In the genomic region with DNA sequence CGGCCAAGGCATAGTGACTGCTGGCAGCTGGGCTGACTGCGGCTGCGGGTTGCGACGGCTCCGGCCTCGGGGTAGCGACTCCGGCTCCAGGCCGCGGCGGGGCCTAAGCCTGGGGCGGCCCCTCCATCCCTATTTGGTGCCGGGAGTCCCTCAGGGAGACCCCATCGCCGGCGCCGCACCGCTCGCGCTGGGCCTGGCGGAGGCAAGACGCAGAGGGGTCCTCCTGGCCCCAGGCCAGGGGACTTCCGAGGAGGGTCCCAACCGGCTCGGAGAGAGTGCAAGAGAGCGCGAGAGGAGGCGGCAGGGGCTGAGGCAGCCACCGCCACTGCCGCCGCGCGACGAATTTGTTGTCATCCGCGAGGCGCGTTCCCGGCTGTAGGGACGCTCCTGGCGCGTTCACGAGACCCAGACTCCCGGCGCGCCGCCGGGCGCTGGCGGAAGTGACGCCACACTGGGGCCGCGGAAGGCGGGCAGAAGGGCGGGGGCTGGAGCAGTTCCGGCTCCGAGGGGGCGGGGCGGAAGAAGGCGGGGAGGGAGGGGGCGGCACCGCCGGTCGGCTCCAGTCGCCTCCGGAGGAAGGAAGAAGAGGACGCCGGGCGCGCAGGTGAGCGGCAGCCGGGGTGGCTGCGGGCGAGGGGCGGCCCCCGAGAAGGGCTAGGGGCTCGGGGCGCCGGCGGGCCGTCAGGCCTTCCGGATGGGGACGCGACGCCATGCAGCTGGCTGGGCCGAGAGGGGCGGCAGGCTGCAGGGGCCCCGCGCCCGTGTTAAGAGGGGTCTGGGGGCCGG, we compare ENCODE assay signal across 8 cellular contexts. TPM values are rescaled to one million over a fixed set of nuclear protein-coding genes. Genes with fewer than 3 reads are reported as not detected.
A peak's percentile ranks its signal among the peaks of the same experiment; 100 is the strongest.
DNase-seq lines count a peak whose midpoint lies in the region; ATAC-seq, FAIRE-seq and TF ChIP-seq lines count a peak whose summit lies in the region.

A gene with protein sequence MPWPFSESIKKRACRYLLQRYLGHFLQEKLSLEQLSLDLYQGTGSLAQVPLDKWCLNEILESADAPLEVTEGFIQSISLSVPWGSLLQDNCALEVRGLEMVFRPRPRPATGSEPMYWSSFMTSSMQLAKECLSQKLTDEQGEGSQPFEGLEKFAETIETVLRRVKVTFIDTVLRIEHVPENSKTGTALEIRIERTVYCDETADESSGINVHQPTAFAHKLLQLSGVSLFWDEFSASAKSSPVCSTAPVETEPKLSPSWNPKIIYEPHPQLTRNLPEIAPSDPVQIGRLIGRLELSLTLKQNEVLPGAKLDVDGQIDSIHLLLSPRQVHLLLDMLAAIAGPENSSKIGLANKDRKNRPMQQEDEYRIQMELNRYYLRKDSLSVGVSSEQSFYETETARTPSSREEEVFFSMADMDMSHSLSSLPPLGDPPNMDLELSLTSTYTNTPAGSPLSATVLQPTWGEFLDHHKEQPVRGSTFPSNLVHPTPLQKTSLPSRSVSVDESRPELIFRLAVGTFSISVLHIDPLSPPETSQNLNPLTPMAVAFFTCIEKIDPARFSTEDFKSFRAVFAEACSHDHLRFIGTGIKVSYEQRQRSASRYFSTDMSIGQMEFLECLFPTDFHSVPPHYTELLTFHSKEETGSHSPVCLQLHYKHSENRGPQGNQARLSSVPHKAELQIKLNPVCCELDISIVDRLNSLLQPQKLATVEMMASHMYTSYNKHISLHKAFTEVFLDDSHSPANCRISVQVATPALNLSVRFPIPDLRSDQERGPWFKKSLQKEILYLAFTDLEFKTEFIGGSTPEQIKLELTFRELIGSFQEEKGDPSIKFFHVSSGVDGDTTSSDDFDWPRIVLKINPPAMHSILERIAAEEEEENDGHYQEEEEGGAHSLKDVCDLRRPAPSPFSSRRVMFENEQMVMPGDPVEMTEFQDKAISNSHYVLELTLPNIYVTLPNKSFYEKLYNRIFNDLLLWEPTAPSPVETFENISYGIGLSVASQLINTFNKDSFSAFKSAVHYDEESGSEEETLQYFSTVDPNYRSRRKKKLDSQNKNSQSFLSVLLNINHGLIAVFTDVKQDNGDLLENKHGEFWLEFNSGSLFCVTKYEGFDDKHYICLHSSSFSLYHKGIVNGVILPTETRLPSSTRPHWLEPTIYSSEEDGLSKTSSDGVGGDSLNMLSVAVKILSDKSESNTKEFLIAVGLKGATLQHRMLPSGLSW (N-terminal part only) (minus strand): TSS at position 377 of the 786 bp plus-strand sequence. CDS start 365 bp downstream, at position 12.
TSS of gene GSKIP (plus strand) at position 562 of the 786 bp plus-strand sequence. CDS start 18,722 bp downstream, outside the sequence.

- peaks cover 0 to 34% of the 10 kb centered on the region in 2 donors for H3K4me1 ChIP-seq in right atrium auricular region

- H3K27ac ChIP-seq in angular gyrus (ENCODE audit: low read depth, low read length) (peak within 1 kb of the TSS; percentile 89), right atrium auricular region (peak within 1 kb of the TSS; percentile 96 to 97)

- ATAC-seq in GM18498 (IDR thresholded peaks at IDR 0.05; ENCODE audit: unreplicated experiment) (peak; percentile 74), HG02885 (IDR thresholded peaks at IDR 0.05; ENCODE audit: poor library complexity, unreplicated experiment) (peak; percentile 78)

- no peaks in the 10 kb centered on the region for H3K27me3 ChIP-seq in right atrium auricular region

- FAIRE-seq in urothelium cell line (lab: Jason Lieb, UNC): no peak

- no peak for TF ChIP-seq CTCF in right atrium auricular region (IDR thresholded peaks at IDR 0.05)

- peak within 1 kb of the TSS; percentile 99 to 100 for H3K4me3 ChIP-seq in right atrium auricular region

- no peaks in the 10 kb centered on the region for H3K36me3 ChIP-seq in right atrium auricular region

- DNase-seq in NCI-H1694 treated with DMSO at 0.1 percent for 48 hours (lab: John Stamatoyannopoulos, UW) (peak; percentile 91), T-helper 2 cell (peak; percentile 94 to 98 (median 96)), right atrium auricular region (ENCODE audit: low spot score) (peak; percentile 92), pulmonary artery endothelial cell (ENCODE audit: low read depth, low spot score) (peak; percentile 60), urothelium cell line (ENCODE audit: low spot score) (peak; percentile 90)

- no peaks in the 10 kb centered on the region for H3K9me3 ChIP-seq in right atrium auricular region

RNA-seq across cellular contexts. Expression of the first gene that starts in this region (rescaled TPM):
- total RNA-seq in right atrium auricular region (10 to 100 TPM; 15.1 to 16.2 TPM), pulmonary artery endothelial cell (16.0 and 18.9 TPM in 2 replicates)

RNA-seq across cellular contexts. Expression of gene GSKIP, which starts in this region (rescaled TPM):
- total RNA-seq in right atrium auricular region (10 to 100 TPM in 1 of 2 donors, 1 to 10 TPM in 1; 8.7 to 14.8 TPM), pulmonary artery endothelial cell (26.6 and 49.0 TPM in 2 replicates)

Comparison
In these comparisons a context has a peak if more than half of its experiments do, and no peak if none do; other contexts are left out.
1. Peak in every context shown above with its lines: DNase-seq, ATAC-seq, H3K4me3 ChIP-seq and H3K27ac ChIP-seq.